ENCODE assay signal across 1 cellular context in the genomic region with DNA sequence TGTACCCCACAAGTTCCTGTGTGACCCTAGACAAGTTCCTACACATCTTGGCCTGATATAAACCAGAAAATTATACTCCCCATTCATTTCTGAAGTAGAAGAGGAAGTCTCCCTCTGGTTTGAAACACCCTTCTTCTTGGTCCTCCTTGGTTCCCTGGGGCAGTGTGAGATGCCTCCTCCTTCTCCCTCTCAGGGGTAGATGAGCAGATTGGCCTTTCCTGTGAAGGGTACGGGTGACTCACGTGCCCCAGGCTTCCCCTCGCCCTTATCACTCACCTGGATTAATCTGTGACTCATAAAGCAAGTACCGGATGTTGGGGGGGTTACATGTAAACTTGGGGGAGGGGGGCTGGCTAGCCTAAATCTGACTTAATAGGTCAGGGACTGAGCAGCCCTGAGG.
TF ChIP-seq lines count a peak whose summit lies in the region.

No MANE protein-coding gene starts in this region.

TF ChIP-seq in WTC11, 78 proteins besides CTCF, POLR2A, EP300 and RAD21 (continued from another document):
- TF ChIP-seq ARID4B (CRISPR knock-in tag; IDR thresholded peaks at IDR 0.05; ENCODE audit: borderline replicate concordance): no peak
- TF ChIP-seq JAZF1 (CRISPR knock-in tag; IDR thresholded peaks at IDR 0.05): no peak
- no peak for TF ChIP-seq ZNF396 (CRISPR knock-in tag; IDR thresholded peaks at IDR 0.05; ENCODE audit: borderline replicate concordance)
